Comparison of ENCODE assay signal across 1 cellular context in genomic region chr21:33643658-33644311, GRCh38.
TF ChIP-seq lines count a peak whose summit lies in the region.

No MANE protein-coding gene starts in this region.

TF ChIP-seq in WTC11, 78 proteins besides CTCF, POLR2A, EP300 and RAD21 (continued from another document):
- TF ChIP-seq USF1 (CRISPR knock-in tag; IDR thresholded peaks at IDR 0.05): no peak
